ENCODE assay signal across 9 cellular contexts in the genomic region with DNA sequence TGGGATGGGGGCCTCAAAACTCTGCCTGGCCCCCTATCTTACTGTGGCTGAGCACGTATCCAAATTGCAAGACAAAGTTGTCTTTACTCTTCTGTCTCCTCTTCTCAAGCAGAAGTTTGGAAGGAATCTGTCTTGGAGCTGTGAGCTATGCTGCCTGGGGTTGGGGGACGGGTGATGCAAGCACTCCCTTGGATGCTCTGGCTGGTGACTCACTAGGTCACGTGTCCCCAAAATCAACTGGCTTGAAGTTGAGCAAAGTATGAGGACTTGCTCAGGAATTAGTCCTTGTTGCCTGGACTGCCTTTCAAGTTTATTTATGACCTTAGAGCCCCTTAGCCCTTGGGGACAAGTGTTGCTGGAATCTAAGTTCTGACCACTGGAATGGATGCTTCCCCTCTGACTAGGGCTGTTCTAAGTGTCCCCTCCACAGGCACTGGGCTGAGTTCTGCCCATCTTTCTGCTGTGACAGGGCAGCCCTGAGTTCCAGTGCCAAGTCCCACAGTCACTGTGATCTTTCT.
DNase-seq lines count a peak whose midpoint lies in the region; ATAC-seq lines count a peak whose summit lies in the region.
"Had no signal": no experiment of that assay in that cellular context is flagged by ENCODE, and none has a peak within 500 bp of the region (broad histone marks: within the 10 kb centered on the region; RNA-seq: fewer than 3 reads in every experiment).

No MANE protein-coding gene starts in this region.

- DNase-seq in AG08396 (ENCODE audit: low spot score): peak; percentile 68
- peak; percentile 85 for DNase-seq in amniotic stem cell (lab: John Stamatoyannopoulos, UW)
- peak; percentile 12 to 30 for DNase-seq in left colon
- no peak for DNase-seq in stimulated activated CD4-positive, alpha-beta T cell treated with anti-CD3 and anti-CD28 coated beads, Interleukin-1b, Interleukin-23, amount 100 ng/mL, for 48 hours
- DNase-seq in iPS-NIHi7 (ENCODE audit: extremely low spot score): no peak
- no peak for DNase-seq in activated naive CD8-positive, alpha-beta T cell treated with anti-CD3 and anti-CD28 coated beads for 36 hours
- no peak for DNase-seq in activated CD8-positive, alpha-beta memory T cell treated with anti-CD3 and anti-CD28 coated beads, Interleukin-2, amount 50 U/mL, for 4 hours

- no peaks in the 10 kb centered on the region for H3K27me3 Mint-ChIP-seq in activated naive CD8-positive, alpha-beta T cell treated with anti-CD3 and anti-CD28 coated beads for 36 hours

- no peaks in the 10 kb centered on the region for H3K4me1 Mint-ChIP-seq in activated naive CD8-positive, alpha-beta T cell treated with anti-CD3 and anti-CD28 coated beads for 36 hours
- H3K4me1 Mint-ChIP-seq: activated naive CD4-positive, alpha-beta T cell treated with anti-CD3 and anti-CD28 coated beads, Interleukin-2, amount 50 U/mL, for 24 hours had no signal

- H3K4me3 Mint-ChIP-seq in activated naive CD8-positive, alpha-beta T cell treated with anti-CD3 and anti-CD28 coated beads for 36 hours: no peak overlapping the region
- H3K4me3 Mint-ChIP-seq: activated naive CD4-positive, alpha-beta T cell treated with anti-CD3 and anti-CD28 coated beads, Interleukin-2, amount 50 U/mL, for 24 hours had no signal

- ATAC-seq in HG02981 (IDR thresholded peaks at IDR 0.05; ENCODE audit: unreplicated experiment): peak; percentile 7
- ATAC-seq in left colon: no peak

- no peak overlapping the region for H3K27ac Mint-ChIP-seq in activated naive CD8-positive, alpha-beta T cell treated with anti-CD3 and anti-CD28 coated beads for 36 hours
- H3K27ac Mint-ChIP-seq: activated naive CD4-positive, alpha-beta T cell treated with anti-CD3 and anti-CD28 coated beads, Interleukin-2, amount 50 U/mL, for 24 hours had no signal

- no peaks in the 10 kb centered on the region for H3K9me3 Mint-ChIP-seq in activated naive CD8-positive, alpha-beta T cell treated with anti-CD3 and anti-CD28 coated beads for 36 hours

- H3K36me3 Mint-ChIP-seq in activated naive CD8-positive, alpha-beta T cell treated with anti-CD3 and anti-CD28 coated beads for 36 hours: no peaks in the 10 kb centered on the region
- H3K36me3 Mint-ChIP-seq: activated naive CD4-positive, alpha-beta T cell treated with anti-CD3 and anti-CD28 coated beads, Interleukin-2, amount 50 U/mL, for 24 hours had no signal

- intact Hi-C loops in left colon (cut with DNase I, micrococcal nuclease): no loop called here

Comparison
In these comparisons a context has a peak if more than half of its experiments do, and no peak if none do; other contexts are left out.
1. DNase-seq: peak in AG08396 (single experiment), amniotic stem cell (single experiment) and left colon (2 of 2); none in stimulated activated CD4-positive, alpha-beta T cell treated with anti-CD3 and anti-CD28 coated beads, Interleukin-1b, Interleukin-23, amount 100 ng/mL, for 48 hours (single experiment), iPS-NIHi7 (single experiment), activated naive CD8-positive, alpha-beta T cell treated with anti-CD3 and anti-CD28 coated beads for 36 hours (single experiment) and activated CD8-positive, alpha-beta memory T cell treated with anti-CD3 and anti-CD28 coated beads, Interleukin-2, amount 50 U/mL, for 4 hours (single experiment).